ENCODE assay signal across 26 cellular contexts in the genomic region with DNA sequence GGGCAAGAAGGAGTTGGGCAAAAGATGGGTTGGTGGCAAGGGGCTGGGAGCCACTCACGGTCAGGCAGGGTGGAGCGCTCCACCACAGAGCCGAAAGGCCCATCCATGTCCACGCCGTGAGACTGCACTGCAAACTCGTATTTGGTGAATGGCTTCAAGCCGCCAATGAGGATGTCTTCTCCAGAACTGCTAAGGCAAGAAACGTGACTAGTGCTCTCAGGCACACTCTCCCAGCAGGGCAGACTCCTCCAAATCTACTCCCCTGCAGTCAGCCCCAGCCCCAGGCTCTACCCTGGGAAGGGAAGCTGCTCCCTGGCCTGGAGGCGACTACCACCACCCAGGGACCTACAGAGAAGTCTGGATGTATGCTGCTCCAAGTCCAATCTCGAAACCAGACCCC. TPM values are rescaled to one million over a fixed set of nuclear protein-coding genes. Genes with fewer than 3 reads are reported as not detected.
"Had no signal": no experiment of that assay in that cellular context is flagged by ENCODE, and none has a peak within 500 bp of the region (broad histone marks: within the 10 kb centered on the region; RNA-seq: fewer than 3 reads in every experiment).

No MANE protein-coding gene starts in this region.

- H3K36me3 ChIP-seq: Peyer's patch, SJSA1 had no signal

- H3K27me3 ChIP-seq: Peyer's patch had no signal

- H3K4me3 ChIP-seq: PC-9, Peyer's patch, SJSA1, SK-N-MC had no signal

- DNase-seq: KBM-7; MV-4-11; NCI-H1048; NCI-H1105; NCI-H1417; NCI-H1436 treated with DMSO at 0.1 percent for 48 hours; NCI-H1694; NCI-H187 treated with DMSO at 0.1 percent for 48 hours; NCI-H2029 treated with DMSO at 0.1 percent for 48 hours; NCI-H2171 treated with DMSO at 0.1 percent for 48 hours; NCI-H524; NCI-H526 treated with DMSO at 0.1 percent for 48 hours; NCI-H748 treated with DMSO at 0.1 percent for 48 hours; NK-92 treated with Interleukin-12 subunit alpha and Interleukin-12 subunit beta, amount 100 ng/mL, for 24 hours; OCI-M1; PC-9; Peyer's patch; Right ventricle myocardium superior; RPMI8226; SIG-M5 had no signal

- H3K27ac ChIP-seq: PC-9, Peyer's patch, SJSA1, SK-N-MC had no signal

- H3K9me3 ChIP-seq: Peyer's patch, SJSA1 had no signal

RNA-seq across cellular contexts. Expression of gene IGDCC3, which starts 11.4 kb away (rescaled TPM):
- total RNA-seq: HT-29, LHCN-M2, MCF 10A, NCI-H460, Peyer's patch, SJSA1 had no signal

RNA-seq across cellular contexts. Expression of gene IGDCC4, which starts 33.5 kb away (rescaled TPM):
- total RNA-seq: HT-29, MCF 10A had no signal
